1 cellular context compared by ENCODE assay signal in the genomic region with DNA sequence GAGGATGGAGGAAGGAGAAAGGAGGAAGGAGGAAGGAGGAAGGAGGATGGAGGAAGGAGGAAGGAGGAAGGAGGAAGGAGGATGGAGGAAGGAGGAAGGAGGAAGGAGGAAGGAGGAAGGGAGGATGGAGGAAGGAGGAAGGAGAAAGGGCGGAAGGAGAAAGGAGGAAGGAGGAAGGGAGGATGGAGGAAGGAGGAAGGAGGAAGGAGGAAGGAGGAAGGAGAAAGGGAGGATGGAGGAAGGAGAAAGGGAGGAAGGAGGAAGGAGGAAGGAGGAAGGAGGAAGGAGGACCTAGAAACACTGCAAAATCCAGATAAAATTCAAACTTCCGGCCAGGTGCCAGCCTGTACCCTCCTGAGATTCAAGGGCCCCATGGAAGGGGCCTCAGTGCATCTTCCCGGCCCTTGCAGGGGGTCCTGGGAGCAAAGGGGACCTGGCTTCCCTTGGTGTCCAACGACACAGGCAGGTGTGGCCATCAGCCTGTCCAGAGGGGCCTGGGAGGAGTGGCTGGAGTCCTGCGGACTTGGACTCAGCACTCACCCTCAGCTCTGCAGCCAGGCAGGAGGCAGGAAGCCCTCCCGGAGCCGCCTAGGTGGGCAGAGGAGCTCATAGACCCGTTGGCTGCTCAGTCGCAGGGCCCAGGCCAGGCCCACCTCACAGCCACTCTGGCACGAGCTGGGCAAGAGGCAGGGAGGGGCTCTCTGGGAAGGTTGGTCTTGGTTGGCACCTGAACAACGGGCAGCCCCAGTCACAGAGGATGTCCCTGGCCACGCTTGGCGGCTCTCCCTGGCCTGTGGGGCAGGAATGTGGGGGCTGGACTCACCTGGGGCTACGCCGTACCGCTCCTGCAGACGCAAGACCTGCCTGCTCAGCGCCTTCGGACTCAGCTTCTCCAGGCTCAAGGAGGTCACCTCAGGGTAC.
TF ChIP-seq lines count a peak whose summit lies in the region.

No MANE protein-coding gene starts in this region.

TF ChIP-seq in HCT116, 20 proteins besides CTCF, POLR2A, EP300 and RAD21:
- TF ChIP-seq ELF1 (IDR thresholded peaks at IDR 0.05; ENCODE audit: borderline replicate concordance, low read depth) (no peak), SIN3A (IDR thresholded peaks at IDR 0.05; ENCODE audit: low read depth) (no peak), EGR1 (IDR thresholded peaks at IDR 0.05; ENCODE audit: low read depth) (no peak), POLR2AphosphoS5 (IDR thresholded peaks at IDR 0.05; ENCODE audit: low read depth, low read length) (no peak), TCF7L2 (IDR thresholded peaks at IDR 0.05; ENCODE audit: borderline replicate concordance, extremely low read depth, insufficient read depth, insufficient read length) (no peak), ZNF274 (IDR thresholded peaks at IDR 0.05; ENCODE audit: low read depth, low read length) (no peak), YY1 (IDR thresholded peaks at IDR 0.05; ENCODE audit: extremely low read depth, insufficient replicate concordance, low read depth, low read length) (no peak), JUND (IDR thresholded peaks at IDR 0.05) (no peak), SP1 (IDR thresholded peaks at IDR 0.05; ENCODE audit: low read depth) (no peak)
- TF ChIP-seq, protein P1, sequence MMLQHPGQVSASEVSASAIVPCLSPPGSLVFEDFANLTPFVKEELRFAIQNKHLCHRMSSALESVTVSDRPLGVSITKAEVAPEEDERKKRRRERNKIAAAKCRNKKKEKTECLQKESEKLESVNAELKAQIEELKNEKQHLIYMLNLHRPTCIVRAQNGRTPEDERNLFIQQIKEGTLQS (IDR thresholded peaks at IDR 0.05), result no peak
- TF ChIP-seq, protein P2, sequence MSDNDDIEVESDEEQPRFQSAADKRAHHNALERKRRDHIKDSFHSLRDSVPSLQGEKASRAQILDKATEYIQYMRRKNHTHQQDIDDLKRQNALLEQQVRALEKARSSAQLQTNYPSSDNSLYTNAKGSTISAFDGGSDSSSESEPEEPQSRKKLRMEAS (IDR thresholded peaks at IDR 0.05), result no peak
- TF ChIP-seq, protein P3, sequence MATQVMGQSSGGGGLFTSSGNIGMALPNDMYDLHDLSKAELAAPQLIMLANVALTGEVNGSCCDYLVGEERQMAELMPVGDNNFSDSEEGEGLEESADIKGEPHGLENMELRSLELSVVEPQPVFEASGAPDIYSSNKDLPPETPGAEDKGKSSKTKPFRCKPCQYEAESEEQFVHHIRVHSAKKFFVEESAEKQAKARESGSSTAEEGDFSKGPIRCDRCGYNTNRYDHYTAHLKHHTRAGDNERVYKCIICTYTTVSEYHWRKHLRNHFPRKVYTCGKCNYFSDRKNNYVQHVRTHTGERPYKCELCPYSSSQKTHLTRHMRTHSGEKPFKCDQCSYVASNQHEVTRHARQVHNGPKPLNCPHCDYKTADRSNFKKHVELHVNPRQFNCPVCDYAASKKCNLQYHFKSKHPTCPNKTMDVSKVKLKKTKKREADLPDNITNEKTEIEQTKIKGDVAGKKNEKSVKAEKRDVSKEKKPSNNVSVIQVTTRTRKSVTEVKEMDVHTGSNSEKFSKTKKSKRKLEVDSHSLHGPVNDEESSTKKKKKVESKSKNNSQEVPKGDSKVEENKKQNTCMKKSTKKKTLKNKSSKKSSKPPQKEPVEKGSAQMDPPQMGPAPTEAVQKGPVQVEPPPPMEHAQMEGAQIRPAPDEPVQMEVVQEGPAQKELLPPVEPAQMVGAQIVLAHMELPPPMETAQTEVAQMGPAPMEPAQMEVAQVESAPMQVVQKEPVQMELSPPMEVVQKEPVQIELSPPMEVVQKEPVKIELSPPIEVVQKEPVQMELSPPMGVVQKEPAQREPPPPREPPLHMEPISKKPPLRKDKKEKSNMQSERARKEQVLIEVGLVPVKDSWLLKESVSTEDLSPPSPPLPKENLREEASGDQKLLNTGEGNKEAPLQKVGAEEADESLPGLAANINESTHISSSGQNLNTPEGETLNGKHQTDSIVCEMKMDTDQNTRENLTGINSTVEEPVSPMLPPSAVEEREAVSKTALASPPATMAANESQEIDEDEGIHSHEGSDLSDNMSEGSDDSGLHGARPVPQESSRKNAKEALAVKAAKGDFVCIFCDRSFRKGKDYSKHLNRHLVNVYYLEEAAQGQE (IDR thresholded peaks at IDR 0.05; ENCODE audit: low read depth), result no peak
